In genomic region chr11:19400296-19400695, GRCh38 we compare ENCODE assay signal across 29 cellular contexts.
"Had no signal": no experiment of that assay in that cellular context is flagged by ENCODE, and none has a peak within 500 bp of the region (broad histone marks: within the 10 kb centered on the region; RNA-seq: fewer than 3 reads in every experiment).

No MANE protein-coding gene starts in this region.

- H3K27me3 ChIP-seq: neural progenitor cell, ovary, right atrium auricular region, right lobe of liver, testis, thyroid gland, transverse colon, uterus had no signal

- H3K27ac ChIP-seq: left ventricle myocardium inferior, neural progenitor cell, neutrophil, ovary, right atrium auricular region, testis, thyroid gland, transverse colon, uterus had no signal

- H3K9ac ChIP-seq: neural progenitor cell had no signal

- H3K4me2 ChIP-seq: neural progenitor cell, smooth muscle cell had no signal

- ATAC-seq: natural killer cell; stimulated activated memory B cell treated with anti-CD40 and anti-IgM and Interleukin-4, amounts not matched to agents 10 μg/mL and 1 μg/mL and 100 μg/mL, for 72 hours; stimulated activated naive CD8-positive, alpha-beta T cell treated with anti-CD3 and anti-CD28 coated beads, Interleukin-15, amount 100 ng/mL, for 72 hours had no signal

- H3K36me3 Mint-ChIP-seq: immature natural killer cell; mesothelial cell of epicardium; naive B cell; natural killer cell; neural progenitor cell; stimulated activated memory B cell treated with anti-CD40 and anti-IgM and Interleukin-4, amounts not matched to agents 10 μg/mL and 1 μg/mL and 100 μg/mL, for 72 hours had no signal

- H3K4me3 ChIP-seq: left ventricle myocardium inferior, lung, neural progenitor cell, ovary, right atrium auricular region, right lobe of liver, smooth muscle cell, testis, thyroid gland, transverse colon, uterus had no signal

- H3K4me1 Mint-ChIP-seq: immature natural killer cell; mesothelial cell of epicardium; naive B cell; natural killer cell; stimulated activated memory B cell treated with anti-CD40 and anti-IgM and Interleukin-4, amounts not matched to agents 10 μg/mL and 1 μg/mL and 100 μg/mL, for 72 hours; stimulated activated naive CD8-positive, alpha-beta T cell treated with anti-CD3 and anti-CD28 coated beads, Interleukin-15, amount 100 ng/mL, for 72 hours had no signal

- H3K27me3 Mint-ChIP-seq: stimulated activated memory B cell treated with anti-CD40 and anti-IgM and Interleukin-4, amounts not matched to agents 10 μg/mL and 1 μg/mL and 100 μg/mL, for 72 hours; stimulated activated naive CD8-positive, alpha-beta T cell treated with anti-CD3 and anti-CD28 coated beads, Interleukin-15, amount 100 ng/mL, for 72 hours had no signal

- H3K36me3 ChIP-seq: left ventricle myocardium inferior, neural progenitor cell, neutrophil, ovary, right atrium auricular region, right lobe of liver, thyroid gland, transverse colon, uterus had no signal

- H2AFZ ChIP-seq: neural progenitor cell had no signal

- H3K9me3 Mint-ChIP-seq: immature natural killer cell; mesothelial cell of epicardium; natural killer cell; nephron progenitor cell; neural progenitor cell; stimulated activated memory B cell treated with anti-CD40 and anti-IgM and Interleukin-4, amounts not matched to agents 10 μg/mL and 1 μg/mL and 100 μg/mL, for 72 hours; stimulated activated naive CD8-positive, alpha-beta T cell treated with anti-CD3 and anti-CD28 coated beads, Interleukin-15, amount 100 ng/mL, for 72 hours had no signal

- H3K27ac Mint-ChIP-seq: immature natural killer cell; mesothelial cell of epicardium; naive B cell; natural killer cell; nephron progenitor cell; neural progenitor cell; progenitor cell of endocrine pancreas; stimulated activated memory B cell treated with anti-CD40 and anti-IgM and Interleukin-4, amounts not matched to agents 10 μg/mL and 1 μg/mL and 100 μg/mL, for 72 hours; stimulated activated naive CD8-positive, alpha-beta T cell treated with anti-CD3 and anti-CD28 coated beads, Interleukin-15, amount 100 ng/mL, for 72 hours had no signal

- H3K9me3 ChIP-seq: left ventricle myocardium inferior, neutrophil, ovary, right atrium auricular region, right lobe of liver, testis, thyroid gland, transverse colon, uterus had no signal

- DNase-seq: hypothalamus; immature natural killer cell; left ventricle myocardium inferior; mesendoderm; naive B cell; natural killer cell; nephron progenitor cell; occipital lobe; ovary; right lobe of liver; stimulated activated CD4-positive, alpha-beta T cell treated with anti-CD3 and anti-CD28 coated beads, Interleukin-1b, Interleukin-23, amount 100 ng/mL, for 48 hours; stimulated activated CD4-positive, alpha-beta T cell treated with anti-CD3 and anti-CD28 coated beads, Interleukin-2, amount 100 ng/mL, for 48 hours; stimulated activated CD4-positive, alpha-beta T cell treated with anti-CD3 and anti-CD28 coated beads, Interleukin-4, amount 100 ng/mL, for 4 hours; stimulated activated CD8-positive, alpha-beta memory T cell treated with anti-CD3 and anti-CD28 coated beads, Interleukin-4, amount 100 ng/mL, for 48 hours; stimulated activated naive CD4-positive, alpha-beta T cell treated with Interleukin-2 at 50 U/mL for 16 hours; stimulated activated naive CD8-positive, alpha-beta T cell treated with anti-CD3 and anti-CD28 coated beads, Interleukin-15, amount 100 ng/mL, for 72 hours; substantia nigra; testis; thyroid gland; transverse colon; uterus had no signal

- H3K4me3 Mint-ChIP-seq: immature natural killer cell; mesothelial cell of epicardium; naive B cell; natural killer cell; nephron progenitor cell; neural progenitor cell; stimulated activated memory B cell treated with anti-CD40 and anti-IgM and Interleukin-4, amounts not matched to agents 10 μg/mL and 1 μg/mL and 100 μg/mL, for 72 hours; stimulated activated naive CD8-positive, alpha-beta T cell treated with anti-CD3 and anti-CD28 coated beads, Interleukin-15, amount 100 ng/mL, for 72 hours had no signal

- H3K4me1 ChIP-seq: left ventricle myocardium inferior, testis, transverse colon, uterus had no signal
